Comparison of ENCODE assay signal across 24 cellular contexts in genomic region chr10:119493155-119493554, GRCh38. TPM values are rescaled to one million over a fixed set of nuclear protein-coding genes. Genes with fewer than 3 reads are reported as not detected.
A peak's percentile ranks its signal among the peaks of the same experiment; 100 is the strongest.
DNase-seq lines count a peak whose midpoint lies in the region; ATAC-seq and TF ChIP-seq lines count a peak whose summit lies in the region.
"Had no signal": no experiment of that assay in that cellular context is flagged by ENCODE, and none has a peak within 500 bp of the region (broad histone marks: within the 10 kb centered on the region; RNA-seq: fewer than 3 reads in every experiment).

No MANE protein-coding gene starts in this region.

- H3K27ac ChIP-seq in IMR-90 (ENCODE audit: insufficient read depth, low read length) = peak overlapping the region; percentile 12; the same call in 1 of the 2 replicates
- H3K27ac ChIP-seq in osteoblast (ENCODE audit: low read depth, low read length) = no peak overlapping the region
- H3K27ac ChIP-seq in adrenal gland = no peak overlapping the region
- H3K27ac ChIP-seq: 22Rv1, GM23248, PC-9 had no signal

- no peak overlapping the region for H2AFZ ChIP-seq in IMR-90 (replicated peaks; ENCODE audit: low read length, poor library complexity)
- H2AFZ ChIP-seq in osteoblast (ENCODE audit: low read length) = no peak overlapping the region
- H2AFZ ChIP-seq: GM23248, PC-9 had no signal

- H3K27ac Mint-ChIP-seq in activated CD4-positive, alpha-beta T cell treated with anti-CD3 and anti-CD28 coated beads for 36 hours = peak overlapping the region; percentile 87
- H3K27ac Mint-ChIP-seq in activated naive CD8-positive, alpha-beta T cell = peak overlapping the region; percentile 79
- H3K27ac Mint-ChIP-seq: mesothelial cell of epicardium had no signal

- peak overlapping the region; percentile 78 for H2AK5ac ChIP-seq in IMR-90 (ENCODE audit: low read depth, low read length)

- WGBS in IMR-90 (ENCODE audit: extremely low coverage in 2 of 2, insufficient read length in 1 of 2), 2 experiments = 100% methylated on average over 2 of the region's 11 CpGs; no CpG with 5 or more reads in 1 of the 2 experiments
- WGBS in adrenal gland, 4 donors = 64 to 79% (median 72%) methylated on average over 8 to 11 of the region's 11 CpGs

- peak overlapping the region; percentile 89; the same call in 1 of the 3 replicates for H2BK15ac ChIP-seq in IMR-90 (ENCODE audit: low read depth, low read length)

- no peak overlapping the region for H3K4me3 Mint-ChIP-seq in activated CD4-positive, alpha-beta T cell treated with anti-CD3 and anti-CD28 coated beads for 36 hours
- peak overlapping the region; percentile 23 for H3K4me3 Mint-ChIP-seq in activated naive CD8-positive, alpha-beta T cell
- H3K4me3 Mint-ChIP-seq: mesothelial cell of epicardium, neural crest cell had no signal

- peak overlapping the region; percentile 11 for H2BK5ac ChIP-seq in IMR-90 (ENCODE audit: low read depth, low read length, poor library complexity, severe bottlenecking)

- H3K27me3 ChIP-seq in IMR-90 (ENCODE audit: control insufficient read depth, insufficient read depth, low read length) (no peaks in the 10 kb centered on the region), osteoblast (ENCODE audit: insufficient read depth, low read length) (no peaks in the 10 kb centered on the region), adrenal gland (no peaks in the 10 kb centered on the region)
- H3K27me3 ChIP-seq: esophagus squamous epithelium had no signal

- DNase-seq in activated CD4-positive, alpha-beta T cell treated with anti-CD3 and anti-CD28 coated beads for 36 hours = peak; percentile 50
- DNase-seq in activated CD4-positive, alpha-beta T cell treated with anti-CD3 and anti-CD28 coated beads, Interleukin-2, amount 50 U/mL, for 1 hour = no peak
- DNase-seq in IMR-90 (no peak), osteoblast (ENCODE audit: insufficient read length, low spot score, missing footprints) (peak; percentile 15), adrenal gland (no peak), activated gamma-delta T cell treated with Interleukin-2 at 50 U/mL for 16 hours (no peak), HT-29 (ENCODE audit: low spot score) (no peak)
- DNase-seq: activated T-cell treated with anti-CD3 and anti-CD28 coated beads, Interleukin-2, amount 50 U/mL, for 48 hours; effector CD8-positive, alpha-beta T cell; esophagus squamous epithelium; GM23248; NCI-H146; NCI-H82; PC-9; stimulated activated CD4-positive, alpha-beta T cell treated with anti-CD3 and anti-CD28 coated beads, Interleukin-4, amount 100 ng/mL, for 4 hours; T1000 had no signal

- peak overlapping the region; percentile 78; the same call in 1 of the 2 replicates for H3K18ac ChIP-seq in IMR-90 (ENCODE audit: low read depth, low read length)

- H4K8ac ChIP-seq in IMR-90 (ENCODE audit: low read depth in 2 of 2, low read length in 2 of 2) = peak overlapping the region in 1 of 2 experiments; percentile 35; a peak in 1 of 4 replicates

- H3K4me1 Mint-ChIP-seq in activated CD4-positive, alpha-beta T cell treated with anti-CD3 and anti-CD28 coated beads for 36 hours = peaks cover 73% of the 10 kb centered on the region
- H3K4me1 Mint-ChIP-seq in activated naive CD8-positive, alpha-beta T cell (ENCODE audit: low read depth) = peaks cover 80% of the 10 kb centered on the region

- H3K9ac ChIP-seq in IMR-90 (ENCODE audit: low read depth, low read length) = no peak overlapping the region
- H3K9ac ChIP-seq: GM23248 had no signal

- dilution Hi-C loops in IMR-90 (cut with HindIII; ENCODE audit: low sequenced_read_pairs, unreplicated experiment) = no loop called here

- TF ChIP-seq POLR2A in IMR-90 (IDR thresholded peaks at IDR 0.05; ENCODE audit: low read depth, low read length) (no peak), adrenal gland (IDR thresholded peaks at IDR 0.05) (no peak)

- H3K9me3 Mint-ChIP-seq in activated CD4-positive, alpha-beta T cell treated with anti-CD3 and anti-CD28 coated beads for 36 hours (ENCODE audit: low read depth) = no peaks in the 10 kb centered on the region
- no peaks in the 10 kb centered on the region for H3K9me3 Mint-ChIP-seq in activated naive CD8-positive, alpha-beta T cell (ENCODE audit: low read depth)
- H3K9me3 Mint-ChIP-seq: mesothelial cell of epicardium, neural crest cell had no signal

- H2BK20ac ChIP-seq in IMR-90 (ENCODE audit: low read depth, low read length) = peak overlapping the region; percentile 76

- peak overlapping the region; percentile 83 for H3K4ac ChIP-seq in IMR-90 (ENCODE audit: low read depth, low read length)

- H3K4me1 ChIP-seq in IMR-90 (ENCODE audit: control insufficient read depth, insufficient read depth, low read length) (peaks cover 30% of the 10 kb centered on the region), osteoblast (ENCODE audit: insufficient read depth, low read length) (peaks cover 12% of the 10 kb centered on the region), adrenal gland (replicated peaks in 1 of 2) (no peaks in the 10 kb centered on the region)

- no peak for TF ChIP-seq CTCF in IMR-90 (conservative IDR thresholded peaks at IDR 0.05; ENCODE audit: low read depth, low read length)
- TF ChIP-seq CTCF in osteoblast (IDR thresholded peaks at IDR 0.05; ENCODE audit: extremely low read depth, low read depth, low read length) = no peak
- no peak for TF ChIP-seq CTCF in adrenal gland (IDR thresholded peaks at IDR 0.05)

- peak overlapping the region; percentile 39; the same call in 1 of the 2 replicates for H4K5ac ChIP-seq in IMR-90 (ENCODE audit: low read depth, low read length)

- no peaks in the 10 kb centered on the region for H3K27me3 Mint-ChIP-seq in activated CD4-positive, alpha-beta T cell treated with anti-CD3 and anti-CD28 coated beads for 36 hours
- no peaks in the 10 kb centered on the region for H3K27me3 Mint-ChIP-seq in activated naive CD8-positive, alpha-beta T cell

- H3K23ac ChIP-seq in IMR-90 (ENCODE audit: low read depth, low read length) = no peak overlapping the region

- H3K36me3 Mint-ChIP-seq in activated CD4-positive, alpha-beta T cell treated with anti-CD3 and anti-CD28 coated beads for 36 hours (ENCODE audit: low read depth) = peaks cover 9% of the 10 kb centered on the region
- peaks cover 4% of the 10 kb centered on the region for H3K36me3 Mint-ChIP-seq in activated naive CD8-positive, alpha-beta T cell
- H3K36me3 Mint-ChIP-seq: mesothelial cell of epicardium had no signal

- H3K9me3 ChIP-seq in IMR-90 (ENCODE audit: control insufficient read depth, insufficient read depth, low read length) = no peaks in the 10 kb centered on the region
- H3K9me3 ChIP-seq in osteoblast (ENCODE audit: low read depth, low read length) = no peaks in the 10 kb centered on the region
- no peaks in the 10 kb centered on the region for H3K9me3 ChIP-seq in adrenal gland (replicated peaks in 1 of 3)
- H3K9me3 ChIP-seq: esophagus squamous epithelium had no signal

- POLR2A ChIA-PET in activated CD4-positive, alpha-beta T cell treated with anti-CD3 and anti-CD28 coated beads for 36 hours (lab: Charles Lee) = interaction anchor here (0.9 kb wide), 1 partner anchor 13 kb away, joined by 3 read pairs; no protein-coding TSS in a partner anchor
- POLR2A ChIA-PET in IMR-90 (lab: Charles Lee; ENCODE audit: unreplicated experiment) = no interaction called here

- peaks cover 35% of the 10 kb centered on the region for H3K9me1 ChIP-seq in IMR-90 (ENCODE audit: insufficient read depth, low read length)

- H4K20me1 ChIP-seq in IMR-90 (ENCODE audit: insufficient read depth, low read length) (peaks cover 12% of the 10 kb centered on the region; the same call in 1 of the 2 replicates), osteoblast (ENCODE audit: insufficient read depth, low read length) (no peaks in the 10 kb centered on the region)

- H3K36me3 ChIP-seq in IMR-90 (ENCODE audit: control insufficient read depth, insufficient read depth, low read length) (no peaks in the 10 kb centered on the region), osteoblast (ENCODE audit: insufficient read depth, low read length) (no peaks in the 10 kb centered on the region), adrenal gland (replicated peaks in 1 of 2) (no peaks in the 10 kb centered on the region)

- no peaks in the 10 kb centered on the region for H3K79me2 ChIP-seq in osteoblast (ENCODE audit: insufficient read depth, low read length)

- peaks cover 0 to 11% of the 10 kb centered on the region in 2 experiments; a peak in 2 of 4 replicates for H3K79me1 ChIP-seq in IMR-90 (ENCODE audit: low read depth in 1 of 2, low read length in 2 of 2)

- no peak overlapping the region for H2AK9ac ChIP-seq in IMR-90 (replicated peaks; ENCODE audit: low read depth, low read length, poor library complexity)

- CTCF ChIA-PET in activated CD4-positive, alpha-beta T cell treated with anti-CD3 and anti-CD28 coated beads for 36 hours (lab: Charles Lee) = interaction anchor here (1.3 kb wide), 1 partner anchor 48 kb away, joined by 4 read pairs; no protein-coding TSS in a partner anchor
- CTCF ChIA-PET in IMR-90 (lab: Yijun Ruan, JAX) = no interaction called here

- ATAC-seq in activated CD4-positive, alpha-beta T cell treated with anti-CD3 and anti-CD28 coated beads for 36 hours = no peak
- ATAC-seq in IMR-90 (ENCODE audit: low read depth) = no peak
- ATAC-seq: activated CD4-positive, CD25-positive, alpha-beta regulatory T cell treated with anti-CD3 and anti-CD28 coated beads, Interleukin-2, amount 50 U/mL, for 24 hours; K562; left lobe of liver had no signal

- no peak overlapping the region for H3K56ac ChIP-seq in IMR-90 (ENCODE audit: extremely low read depth, insufficient read depth, low read length)

- BruUV-seq in IMR-90 (replicated peaks; lab: Mats Ljungman, UMichigan) = no TSS peak

- H3K4me3 ChIP-seq in IMR-90 (ENCODE audit: insufficient read depth, low read depth, low read length) (no peak overlapping the region), osteoblast (ENCODE audit: insufficient read depth, low read length) (no peak overlapping the region), adrenal gland (no peak overlapping the region)
- H3K4me3 ChIP-seq: esophagus squamous epithelium, GM23248, K562, PC-9, smooth muscle cell had no signal

- H2BK120ac ChIP-seq in IMR-90 (ENCODE audit: low read depth, low read length) = peak overlapping the region; percentile 78

- in situ Hi-C loops in IMR-90 (cut with MboI; ENCODE audit: low sequenced_read_pairs) = no loop called here

- H3K4me2 ChIP-seq in IMR-90 (ENCODE audit: low read depth, low read length) = no peak overlapping the region
- no peak overlapping the region for H3K4me2 ChIP-seq in osteoblast (ENCODE audit: insufficient read depth, low read length)
- H3K4me2 ChIP-seq: PC-9, smooth muscle cell had no signal

- peak overlapping the region; percentile 2; the same call in 1 of the 2 replicates for H3K14ac ChIP-seq in IMR-90 (replicated peaks; ENCODE audit: low read depth, low read length)

- peak overlapping the region; percentile 77 for H4K91ac ChIP-seq in IMR-90 (ENCODE audit: insufficient read depth, low read depth, low read length)

- TF ChIP-seq RAD21 in IMR-90 (IDR thresholded peaks at IDR 0.05; ENCODE audit: low read length) = no peak

- intact Hi-C loops in activated CD4-positive, alpha-beta T cell treated with anti-CD3 and anti-CD28 coated beads for 36 hours (cut with DNase I, micrococcal nuclease) = no loop called here
- intact Hi-C loops in IMR-90 (cut with micrococcal nuclease) = no loop called here
- intact Hi-C loops in adrenal gland (cut with DNase I) = no loop called here

RNA-seq across cellular contexts. Expression of gene RGS10, which starts 49.4 kb away (rescaled TPM):
- total RNA-seq in activated CD4-positive, alpha-beta T cell treated with anti-CD3 and anti-CD28 coated beads for 36 hours = 100 to 1,000 TPM; 186 to 191 TPM
- total RNA-seq in IMR-90 (2012; rRNA removed) = 35.3 and 55.5 TPM in 2 replicates
- 77.0 and 89.7 TPM in 2 replicates for polyA plus RNA-seq in IMR-90 (2012; rRNA removed)
- 29.0 and 54.5 TPM in 2 replicates for polyA plus RNA-seq in IMR-90 (2012; cell fraction: cytosol; rRNA removed)
- polyA plus RNA-seq in IMR-90 (2012; cell fraction: nucleus; rRNA removed; ENCODE audit: low replicate concordance) = 9.4 and 39.2 TPM in 2 replicates
- 24.5 and 29.3 TPM in 2 replicates for total RNA-seq in osteoblast
- 10 to 100 TPM in 7 of 8 donors, 1 to 10 TPM in 1; 9.7 to 28.1 (median 15.7) TPM for total RNA-seq in adrenal gland
- polyA plus RNA-seq in adrenal gland = 10 to 100 TPM; 12.4 to 26.0 (median 19.8) TPM
- 2.7 and 4.0 TPM in 2 replicates for total RNA-seq in HT-29 (2014; rRNA removed; shearing (Covaris generic))

Comparison
In these comparisons a context has a peak if more than half of its experiments do, and no peak if none do; other contexts are left out.
1. DNase-seq: peak in activated CD4-positive, alpha-beta T cell treated with anti-CD3 and anti-CD28 coated beads for 36 hours (single experiment) and osteoblast (single experiment); none in activated CD4-positive, alpha-beta T cell treated with anti-CD3 and anti-CD28 coated beads, Interleukin-2, amount 50 U/mL, for 1 hour (single experiment), IMR-90 (single experiment), adrenal gland (0 of 7), activated gamma-delta T cell treated with Interleukin-2 at 50 U/mL for 16 hours (single experiment) and HT-29 (single experiment).